Comparison of ENCODE assay signal across 15 cellular contexts in genomic region chr12:78086553-78087362, GRCh38.
DNase-seq lines count a peak whose midpoint lies in the region; ATAC-seq and TF ChIP-seq lines count a peak whose summit lies in the region.
"Had no signal": no experiment of that assay in that cellular context is flagged by ENCODE, and none has a peak within 500 bp of the region (broad histone marks: within the 10 kb centered on the region; RNA-seq: fewer than 3 reads in every experiment).

No MANE protein-coding gene starts in this region.

- peaks cover 2% of the 10 kb centered on the region; the same call in 1 of the 2 replicates for H3K27me3 Mint-ChIP-seq in HFFc6 (ENCODE audit: insufficient read depth)
- H3K27me3 Mint-ChIP-seq: T-cell had no signal

- H3K79me2 ChIP-seq in SK-N-SH (ENCODE audit: insufficient read depth) = no peaks in the 10 kb centered on the region

- H3K36me3 Mint-ChIP-seq in HFFc6 (ENCODE audit: low read depth) = peaks cover 17% of the 10 kb centered on the region
- no peaks in the 10 kb centered on the region for H3K36me3 Mint-ChIP-seq in activated naive CD4-positive, alpha-beta T cell treated with anti-CD3 and anti-CD28 coated beads, Interleukin-2, amount 50 U/mL, for 72 hours
- H3K36me3 Mint-ChIP-seq: T-cell had no signal

- no peaks in the 10 kb centered on the region for H3K9me3 ChIP-seq in SK-N-SH
- no peaks in the 10 kb centered on the region for H3K9me3 ChIP-seq in skeletal muscle satellite cell (replicated peaks; ENCODE audit: low read length)
- H3K9me3 ChIP-seq: MG63 had no signal

- POLR2A ChIA-PET in SK-N-SH (lab: Yijun Ruan, JAX) = interaction anchor here (1.1 kb wide), 1 partner anchor 10 kb away, joined by 3 read pairs; no protein-coding TSS in a partner anchor

- 0 out of 2 replicates have a peak overlapping the region, but pooled peaks have one; percentile 21 for H3K4me3 Mint-ChIP-seq in HFFc6
- H3K4me3 Mint-ChIP-seq: activated naive CD4-positive, alpha-beta T cell treated with anti-CD3 and anti-CD28 coated beads for 36 hours; T-cell had no signal

- peak in 1 of 2 experiments; percentile 84; a peak in 2 of 4 replicates for TF ChIP-seq EP300 in SK-N-SH (IDR thresholded peaks at IDR 0.05; ENCODE audit: borderline replicate concordance in 1 of 2, low read depth in 1 of 2, low read length in 1 of 2)

- no peak for TF ChIP-seq RAD21 in SK-N-SH (IDR thresholded peaks at IDR 0.05; ENCODE audit: low read length)

- no peak for ATAC-seq in Right ventricle myocardium superior (ENCODE audit: poor library complexity)
- ATAC-seq in activated naive CD4-positive, alpha-beta T cell treated with anti-CD3 and anti-CD28 coated beads, Interleukin-2, amount 50 U/mL, for 72 hours = no peak
- ATAC-seq: T-cell had no signal

- H3K4me2 ChIP-seq in SK-N-SH (no peak overlapping the region), skeletal muscle satellite cell (ENCODE audit: low read length) (peak overlapping the region; percentile 10)

- intact Hi-C loops in Right ventricle myocardium superior (cut with DNase I) = no loop called here

- H3K9me3 Mint-ChIP-seq in HFFc6 = no peaks in the 10 kb centered on the region
- peaks cover 1 to 4% of the 10 kb centered on the region in 2 donors for H3K9me3 Mint-ChIP-seq in activated naive CD4-positive, alpha-beta T cell treated with anti-CD3 and anti-CD28 coated beads, Interleukin-2, amount 50 U/mL, for 72 hours
- H3K9me3 Mint-ChIP-seq: activated naive CD4-positive, alpha-beta T cell treated with anti-CD3 and anti-CD28 coated beads for 36 hours had no signal

- H3K36me3 ChIP-seq in SK-N-SH (replicated peaks in 1 of 2; ENCODE audit: control insufficient read depth in 1 of 2, insufficient read depth in 2 of 2, low read length in 1 of 2) (peaks cover 0 to 6% of the 10 kb centered on the region in 2 experiments), skeletal muscle satellite cell (ENCODE audit: insufficient read depth, low read length) (peaks cover 3% of the 10 kb centered on the region)
- H3K36me3 ChIP-seq: MG63 had no signal

- no peaks in the 10 kb centered on the region for H4K20me1 ChIP-seq in SK-N-SH (ENCODE audit: insufficient read depth)

- H3K4me1 Mint-ChIP-seq in HFFc6 (ENCODE audit: low read depth) = peaks cover 17% of the 10 kb centered on the region
- H3K4me1 Mint-ChIP-seq: T-cell had no signal

- no peaks in the 10 kb centered on the region for H3K9me2 ChIP-seq in SK-N-SH

- no peak for DNase-seq in HFFc6
- DNase-seq in SK-N-SH = peak; percentile 44
- DNase-seq in fibroblast of mammary gland (ENCODE audit: low read depth) = no peak
- no peak for DNase-seq in Right ventricle myocardium superior
- no peak for DNase-seq in activated naive CD4-positive, alpha-beta T cell treated with anti-CD3 and anti-CD28 coated beads, Interleukin-2, amount 50 U/mL, for 72 hours (ENCODE audit: low spot score in 2 of 2)
- DNase-seq in DMS 273 treated with DMSO at 0.1 percent for 48 hours (lab: John Stamatoyannopoulos, UW) = no peak
- DNase-seq: activated CD8-positive, alpha-beta memory T cell treated with anti-CD3 and anti-CD28 coated beads, Interleukin-2, amount 50 U/mL, for 48 hours; activated naive CD4-positive, alpha-beta T cell treated with anti-CD3 and anti-CD28 coated beads for 36 hours; COR-L47; NCI-H2029 treated with DMSO at 0.1 percent for 48 hours; NCI-H526; posterior cingulate gyrus; T-cell had no signal

- H3F3A ChIP-seq in SK-N-SH (replicated peaks; ENCODE audit: insufficient read depth) = peaks cover 12% of the 10 kb centered on the region

- no peak overlapping the region for H2AFZ ChIP-seq in SK-N-SH (ENCODE audit: low read depth)

- H3K27me3 ChIP-seq in SK-N-SH (ENCODE audit: insufficient read depth) (no peaks in the 10 kb centered on the region), skeletal muscle satellite cell (ENCODE audit: control insufficient read depth, insufficient read depth, low read length) (no peaks in the 10 kb centered on the region)
- H3K27me3 ChIP-seq: MG63 had no signal

- H3K9ac ChIP-seq in SK-N-SH = no peak overlapping the region
- H3K9ac ChIP-seq in skeletal muscle satellite cell (ENCODE audit: low read depth, low read length) = no peak overlapping the region

- peaks cover 7 to 11% of the 10 kb centered on the region in 2 experiments; a peak in 2 of 4 replicates for H3K4me1 ChIP-seq in SK-N-SH (ENCODE audit: control insufficient read depth in 1 of 2, insufficient read depth in 2 of 2, low read depth in 1 of 2, low read length in 1 of 2)
- peaks cover 32% of the 10 kb centered on the region for H3K4me1 ChIP-seq in skeletal muscle satellite cell (ENCODE audit: control insufficient read depth, insufficient read depth, low read length)

- H3K4me3 ChIP-seq in SK-N-SH (ENCODE audit: low read depth in 2 of 2, low read length in 1 of 2) (no peak overlapping the region), fibroblast of mammary gland (ENCODE audit: control insufficient read depth, low read depth, low read length) (no peak overlapping the region), skeletal muscle satellite cell (ENCODE audit: low read length) (no peak overlapping the region)
- H3K4me3 ChIP-seq: MG63 had no signal

- H3K27ac Mint-ChIP-seq in HFFc6 = peak overlapping the region; percentile 36; the same call in 1 of the 2 replicates
- no peak overlapping the region for H3K27ac Mint-ChIP-seq in activated naive CD4-positive, alpha-beta T cell treated with anti-CD3 and anti-CD28 coated beads, Interleukin-2, amount 50 U/mL, for 72 hours
- H3K27ac Mint-ChIP-seq: activated naive CD4-positive, alpha-beta T cell treated with anti-CD3 and anti-CD28 coated beads for 36 hours; T-cell had no signal

- peak overlapping the region in 1 of 2 experiments; percentile 69; a peak in 2 of 4 replicates for H3K27ac ChIP-seq in SK-N-SH (ENCODE audit: low read depth in 2 of 2, low read length in 1 of 2)

- CTCF ChIA-PET in SK-N-SH (lab: Yijun Ruan, JAX) = interaction anchor here (0.9 to 2.7 kb wide), 8 partner anchors 10 to 384 kb away, joined by 3 to 9 read pairs (median 3); no protein-coding TSS in a partner anchor

- TF ChIP-seq CTCF in HFFc6 (IDR thresholded peaks at IDR 0.05) = peak; percentile 59
- TF ChIP-seq CTCF in SK-N-SH (IDR thresholded peaks at IDR 0.05) = peak; percentile 40
- TF ChIP-seq CTCF in fibroblast of mammary gland (conservative IDR thresholded peaks at IDR 0.05; ENCODE audit: control insufficient read depth, insufficient read depth, low read depth, low read length) = peak; percentile 29

TF ChIP-seq in SK-N-SH, 30 proteins besides CTCF, POLR2A, EP300 and RAD21:
- peak; percentile 18; the same call in 1 of the 2 replicates for TF ChIP-seq TCF12 (IDR thresholded peaks at IDR 0.05)
- TF ChIP-seq RCOR1 (IDR thresholded peaks at IDR 0.05; ENCODE audit: low read length) = peak; percentile 31; the same call in 1 of the 2 replicates
- no peak for TF ChIP-seq NRF1 (IDR thresholded peaks at IDR 0.05; ENCODE audit: low read depth, low read length)
- TF ChIP-seq FOXJ3 (CRISPR knock-in tag; IDR thresholded peaks at IDR 0.05) = peak; percentile 18; the same call in 1 of the 2 replicates
- TF ChIP-seq ZBTB33 (IDR thresholded peaks at IDR 0.05; ENCODE audit: borderline replicate concordance, low read depth) = no peak
- TF ChIP-seq NFIC (IDR thresholded peaks at IDR 0.05; ENCODE audit: borderline replicate concordance) = no peak
- peak; percentile 53; the same call in 1 of the 2 replicates for TF ChIP-seq GATA2 (CRISPR knock-in tag; IDR thresholded peaks at IDR 0.05)
- no peak for TF ChIP-seq POLR2AphosphoS5 (IDR thresholded peaks at IDR 0.05; ENCODE audit: low read depth, low read length)
- TF ChIP-seq MEF2A (IDR thresholded peaks at IDR 0.05; ENCODE audit: borderline replicate concordance, low read depth) = no peak
- no peak for TF ChIP-seq SIN3A (IDR thresholded peaks at IDR 0.05; ENCODE audit: borderline replicate concordance, low read depth, low read length)
